ENCODE assay signal across 8 cellular contexts in genomic region chr14:52694761-52695480, GRCh38. TPM values are rescaled to one million over a fixed set of nuclear protein-coding genes. Genes with fewer than 3 reads are reported as not detected.
A peak's percentile ranks its signal among the peaks of the same experiment; 100 is the strongest.
DNase-seq lines count a peak whose midpoint lies in the region; TF ChIP-seq lines count a peak whose summit lies in the region.

No MANE protein-coding gene starts in this region.

- H3K4me1 Mint-ChIP-seq in glutamatergic neuron (ENCODE audit: low read depth, unreplicated experiment) = peaks cover 3% of the 10 kb centered on the region

- H3K27me3 ChIP-seq in HL-60 (ENCODE audit: insufficient read depth, poor library complexity, severe bottlenecking) (no peaks in the 10 kb centered on the region), parathyroid adenoma (ENCODE audit: control insufficient read depth, insufficient read depth, low read length) (no peaks in the 10 kb centered on the region)

- no peak for TF ChIP-seq CTCF in GM20000 (IDR thresholded peaks at IDR 0.05; ENCODE audit: extremely low read depth, missing control alignments)
- no peak for TF ChIP-seq CTCF in HL-60 (IDR thresholded peaks at IDR 0.05; ENCODE audit: insufficient read depth, low read length)
- TF ChIP-seq CTCF in RWPE1 (conservative IDR thresholded peaks at IDR 0.05; ENCODE audit: low read depth) = no peak
- no peak for TF ChIP-seq CTCF in glutamatergic neuron (IDR thresholded peaks at IDR 0.05; ENCODE audit: partially characterized antibody, unreplicated experiment)
- no peak for TF ChIP-seq CTCF in parathyroid adenoma (IDR thresholded peaks at IDR 0.05)

- H3K79me2 ChIP-seq in parathyroid adenoma = peaks cover 20% of the 10 kb centered on the region

- peak overlapping the region; percentile 99 for H3K4me3 Mint-ChIP-seq in glutamatergic neuron (ENCODE audit: unreplicated experiment)

- peak overlapping the region; percentile 91 for H3K27ac ChIP-seq in HL-60 (replicated peaks)
- peak overlapping the region; percentile 97 for H3K27ac ChIP-seq in RWPE1
- H3K27ac ChIP-seq in parathyroid adenoma = peak overlapping the region; percentile 96
- peak overlapping the region; percentile 99 for H3K27ac ChIP-seq in urinary bladder (ENCODE audit: low read depth)

- peak overlapping the region; percentile 57 for H3K9ac ChIP-seq in parathyroid adenoma

- peaks cover 4% of the 10 kb centered on the region for H3K36me3 Mint-ChIP-seq in glutamatergic neuron (ENCODE audit: unreplicated experiment)

- H3K4me2 ChIP-seq in parathyroid adenoma (ENCODE audit: low read length) = peak overlapping the region; percentile 68

- POLR2A ChIA-PET in RWPE1 (lab: Yijun Ruan, JAX; ENCODE audit: low non-redundant PET) = interaction anchor here (0.5 to 1.0 kb wide), 2 partner anchors 13 to 1953 kb away, joined by 3 read pairs; no protein-coding TSS in a partner anchor

- peak; percentile 25 for DNase-seq in DMS114 treated with DMSO at 0.1 percent for 48 hours (lab: John Stamatoyannopoulos, UW; ENCODE audit: unreplicated experiment)
- peak; percentile 63 for DNase-seq in GM20000 (ENCODE audit: low spot score)
- peak in 1 of 2 experiments; percentile 84 for DNase-seq in HL-60 (ENCODE audit: low read depth in 1 of 2, low spot score in 1 of 2)
- peak; percentile 22 for DNase-seq in RWPE1 (ENCODE audit: low spot score)
- DNase-seq in activated effector memory CD4-positive, alpha-beta T cell treated with anti-CD3 and anti-CD28 coated beads, Interleukin-2, amount 50 U/mL, for 16 hours = peak; percentile 85
- no peak for DNase-seq in glutamatergic neuron

- H2AFZ ChIP-seq in parathyroid adenoma = peak overlapping the region; percentile 97

- H3K9me3 ChIP-seq in parathyroid adenoma (ENCODE audit: control insufficient read depth, low read length) = no peaks in the 10 kb centered on the region

- H3K36me3 ChIP-seq in parathyroid adenoma (ENCODE audit: control insufficient read depth, insufficient read depth, low read length) = no peaks in the 10 kb centered on the region
- H3K36me3 ChIP-seq in urinary bladder (ENCODE audit: insufficient read depth) = no peaks in the 10 kb centered on the region

- CTCF ChIA-PET in RWPE1 (lab: Yijun Ruan, JAX) = no interaction called here

- H3K9me3 Mint-ChIP-seq in glutamatergic neuron (ENCODE audit: unreplicated experiment) = peaks cover 5% of the 10 kb centered on the region

- 1% methylated on average over 46 of the region's 46 CpGs for whole genome bisulfite sequencing in urinary bladder

- peak overlapping the region; percentile 95 for H3K27ac Mint-ChIP-seq in glutamatergic neuron (ENCODE audit: unreplicated experiment)

- H3K27me3 Mint-ChIP-seq in glutamatergic neuron (ENCODE audit: unreplicated experiment) = peaks cover 5% of the 10 kb centered on the region

- H3K4me3 ChIP-seq in HL-60 (replicated peaks; ENCODE audit: insufficient read depth, low read length) = peak overlapping the region; percentile 99
- peak overlapping the region; percentile 90 for H3K4me3 ChIP-seq in parathyroid adenoma (ENCODE audit: low read depth, low read length)
- H3K4me3 ChIP-seq in urinary bladder (ENCODE audit: low read depth, low read length) = peak overlapping the region; percentile 95

- H3K4me1 ChIP-seq in parathyroid adenoma (no peaks in the 10 kb centered on the region), urinary bladder (ENCODE audit: insufficient read depth) (no peaks in the 10 kb centered on the region)

RNA-seq across cellular contexts. Expression of gene ERO1A, which starts 0.4 kb away (rescaled TPM):
- total RNA-seq in glutamatergic neuron (ENCODE audit: unreplicated experiment) (25.8 TPM), urinary bladder (87.4 TPM)
- 15.4 TPM for polyA plus RNA-seq in urinary bladder

RNA-seq across cellular contexts. Expression of gene PSMC6, which starts 12.1 kb away (rescaled TPM):
- total RNA-seq in glutamatergic neuron (ENCODE audit: unreplicated experiment) (101 TPM), urinary bladder (163 TPM)
- 69.6 TPM for polyA plus RNA-seq in urinary bladder

RNA-seq across cellular contexts. Expression of gene STYX, which starts 35.0 kb away (rescaled TPM):
- total RNA-seq in glutamatergic neuron (ENCODE audit: unreplicated experiment) (5.5 TPM), urinary bladder (32.3 TPM)
- 9.1 TPM for polyA plus RNA-seq in urinary bladder
